ENCODE assay signal across 8 cellular contexts in the genomic region with DNA sequence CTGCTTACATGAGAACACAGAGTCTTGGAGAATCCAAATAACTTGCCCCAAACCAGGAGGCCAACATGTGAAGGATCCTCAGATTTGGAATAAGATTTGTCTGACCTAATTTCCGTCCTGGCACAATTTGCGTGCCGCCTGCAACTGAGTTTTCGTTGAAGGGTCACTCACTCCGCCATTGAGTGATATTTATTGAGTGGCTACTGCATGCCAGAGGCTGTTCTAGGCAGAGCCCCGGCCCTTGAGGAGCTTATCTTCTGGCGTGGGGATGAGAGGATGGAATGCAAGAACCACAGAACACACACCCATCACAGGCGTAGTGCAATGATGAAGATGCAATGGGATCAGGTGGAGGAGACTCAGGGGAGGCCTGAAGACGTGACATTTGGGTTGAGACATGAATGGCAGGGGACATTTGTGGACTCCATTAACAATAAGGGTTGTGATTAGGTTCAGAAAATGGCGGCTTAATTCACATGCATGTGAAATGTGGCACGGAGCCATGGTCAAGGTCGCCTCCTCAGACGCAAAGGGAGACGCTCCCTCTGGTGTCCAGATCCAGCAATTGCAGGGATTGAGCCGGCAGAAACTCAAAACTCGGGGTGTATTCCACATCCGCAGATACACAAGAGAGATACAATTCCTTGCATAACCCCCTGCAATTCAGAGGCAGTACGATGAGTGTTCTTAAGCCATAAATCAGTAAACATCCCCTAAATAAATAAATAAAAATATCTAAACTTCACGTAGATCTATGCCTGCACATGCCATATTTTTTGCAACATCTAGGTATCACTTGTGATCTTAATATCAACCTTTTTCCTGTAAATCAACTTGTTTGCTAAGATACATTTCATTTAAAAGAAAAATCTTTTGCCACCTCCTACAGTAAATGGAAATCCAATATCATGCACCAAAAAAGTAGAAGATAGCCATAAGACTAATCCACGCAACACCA. TPM values are rescaled to one million over a fixed set of nuclear protein-coding genes. Genes with fewer than 3 reads are reported as not detected.
DNase-seq lines count a peak whose midpoint lies in the region; ATAC-seq, FAIRE-seq and TF ChIP-seq lines count a peak whose summit lies in the region.

No MANE protein-coding gene starts in this region.

- ATAC-seq in HG03159 (IDR thresholded peaks at IDR 0.05; ENCODE audit: unreplicated experiment) (peak; percentile 72), HepG2 (peak; percentile 45), GM18868 (IDR thresholded peaks at IDR 0.05; ENCODE audit: unreplicated experiment) (no peak)

- TF ChIP-seq CTCF in coronary artery (IDR thresholded peaks at IDR 0.05), result peak; percentile 47
- TF ChIP-seq CTCF in HepG2 (CRISPR knock-in tag; IDR thresholded peaks at IDR 0.05), result peak; percentile 94

- no peaks in the 10 kb centered on the region for H3K79me2 ChIP-seq in HepG2 (ENCODE audit: insufficient read depth, low read length)

- H3K4me3 Mint-ChIP-seq in activated CD4-positive, alpha-beta T cell treated with anti-CD3 and anti-CD28 coated beads, Interleukin-2, amount 10 ng/mL, durations not matched to agents 24 days and 14 days, result no peak overlapping the region

- no peaks in the 10 kb centered on the region for H3K36me3 ChIP-seq in HepG2 (replicated peaks in 1 of 2; ENCODE audit: control insufficient read depth in 1 of 2, insufficient read depth in 2 of 2, low read length in 2 of 2)

- no peaks in the 10 kb centered on the region for H3K9me3 Mint-ChIP-seq in activated CD4-positive, alpha-beta T cell treated with anti-CD3 and anti-CD28 coated beads, Interleukin-2, amount 10 ng/mL, durations not matched to agents 24 days and 14 days

- no peaks in the 10 kb centered on the region for H3K36me3 Mint-ChIP-seq in activated CD4-positive, alpha-beta T cell treated with anti-CD3 and anti-CD28 coated beads, Interleukin-2, amount 10 ng/mL, durations not matched to agents 24 days and 14 days (ENCODE audit: low read depth)

- in situ Hi-C loops in HepG2 (cut with HindIII; ENCODE audit: extremely low pct_ligation_motif_present, low pct_unique_long_range_greater_than_20kb), result loop anchor here (5.0 to 10.0 kb wide), 2 partner anchors 189 to 712 kb away; a partner anchor contains a TSS

- TF ChIP-seq EP300 in HepG2 (IDR thresholded peaks at IDR 0.05; ENCODE audit: low read depth in 2 of 2, low read length in 2 of 2) (no peak; a peak in 1 of 4 replicates), HepG2 (CRISPR knock-in tag; IDR thresholded peaks at IDR 0.05; ENCODE audit: borderline replicate concordance) (no peak)

- H2AFZ ChIP-seq in HepG2 (ENCODE audit: low read length), result no peak overlapping the region

- H3K27ac Mint-ChIP-seq in activated CD4-positive, alpha-beta T cell treated with anti-CD3 and anti-CD28 coated beads, Interleukin-2, amount 10 ng/mL, durations not matched to agents 24 days and 14 days, result no peak overlapping the region

- H3K9me3 ChIP-seq in HepG2 (ENCODE audit: low read length), result no peaks in the 10 kb centered on the region

- CTCF ChIA-PET in HepG2 (lab: Yijun Ruan, JAX; ENCODE audit: low intra/inter-chr PET ratio, low total read pairs), result interaction anchor here (1.2 to 3.3 kb wide), 5 partner anchors 51 to 706 kb away, joined by 3 to 36 read pairs (median 6); no protein-coding TSS in a partner anchor

- peaks cover 2% of the 10 kb centered on the region for H3K4me1 Mint-ChIP-seq in activated CD4-positive, alpha-beta T cell treated with anti-CD3 and anti-CD28 coated beads, Interleukin-2, amount 10 ng/mL, durations not matched to agents 24 days and 14 days

- H3K4me1 ChIP-seq in HepG2 (ENCODE audit: insufficient read depth, low read length), result peaks cover 12% of the 10 kb centered on the region

- no peaks in the 10 kb centered on the region for H4K20me1 ChIP-seq in HepG2 (ENCODE audit: insufficient read depth, low read length)

- TF ChIP-seq RAD21 in HepG2 (CRISPR knock-in tag; IDR thresholded peaks at IDR 0.05), result peak; percentile 86

- no TSS peak for BruUV-seq in HepG2 (replicated peaks; lab: Mats Ljungman, UMichigan)

- WGBS in HepG2 (ENCODE audit: low lambda C conversion rate), result 38% methylated on average over 20 of the region's 20 CpGs

- POLR2A ChIA-PET in HepG2 (lab: Yijun Ruan, JAX), result no interaction called here

- peaks cover 4% of the 10 kb centered on the region for H3K27me3 Mint-ChIP-seq in activated CD4-positive, alpha-beta T cell treated with anti-CD3 and anti-CD28 coated beads, Interleukin-2, amount 10 ng/mL, durations not matched to agents 24 days and 14 days

- DNase-seq in CD1c-positive myeloid dendritic cell (ENCODE audit: extremely low spot score) (peak; percentile 67), NCI-H510A treated with DMSO at 0.1 percent for 48 hours (lab: John Stamatoyannopoulos, UW) (peak; percentile 94), coronary artery (ENCODE audit: low spot score) (no peak), HepG2 (ENCODE audit: low spot score) (peak; percentile 74)
- DNase-seq in activated CD4-positive, alpha-beta T cell treated with anti-CD3 and anti-CD28 coated beads, Interleukin-2, amount 10 ng/mL, durations not matched to agents 24 days and 14 days, result peak; percentile 88
- peak; percentile 13 to 45 (median 21) for DNase-seq in stimulated activated CD4-positive, alpha-beta T cell treated with anti-CD3 and anti-CD28 coated beads, TNF-alpha, amount 100 ng/mL, for 1 hour (ENCODE audit: low read depth in 3 of 3, low spot score in 1 of 3)

- no peak overlapping the region for H3K9ac ChIP-seq in HepG2 (ENCODE audit: insufficient read depth, low read depth, low read length)

- TF ChIP-seq POLR2A in HepG2 (IDR thresholded peaks at IDR 0.05; ENCODE audit: insufficient read depth in 1 of 2, low read depth in 2 of 2, low read length in 2 of 2), result no peak

- FAIRE-seq in HepG2 (lab: Jason Lieb, UNC), result peak; percentile 95

- H3K27me3 ChIP-seq in HepG2 (ENCODE audit: control insufficient read depth in 1 of 2, insufficient read depth in 2 of 2, low read length in 2 of 2), result peaks cover 3 to 35% of the 10 kb centered on the region in 2 experiments; a peak in 4 of 5 replicates

- intact Hi-C loops in activated CD4-positive, alpha-beta T cell treated with anti-CD3 and anti-CD28 coated beads, Interleukin-2, amount 10 ng/mL, durations not matched to agents 24 days and 14 days (cut with micrococcal nuclease), result loop anchor here (1.0 to 2.0 kb wide), 3 partner anchors 78 to 705 kb away; no protein-coding TSS in a partner anchor
- intact Hi-C loops in HepG2 (cut with micrococcal nuclease; ENCODE audit: unreplicated experiment), result loop anchor here (1.0 to 5.0 kb wide), 3 partner anchors 178 to 704 kb away; no protein-coding TSS in a partner anchor

- no peak overlapping the region for H3K27ac ChIP-seq in coronary artery
- H3K27ac ChIP-seq in HepG2 (ENCODE audit: extremely low read length, insufficient read depth, low read length), result no peak overlapping the region

- no peak overlapping the region for H3K4me3 ChIP-seq in coronary artery
- H3K4me3 ChIP-seq in HepG2 (replicated peaks in 1 of 3; ENCODE audit: insufficient read depth in 1 of 3, low read depth in 2 of 3, low read length in 3 of 3), result no peak overlapping the region

- no peak overlapping the region; the same call in 1 of the 2 replicates for H3K4me2 ChIP-seq in HepG2 (ENCODE audit: low read depth, low read length)

TF ChIP-seq in HepG2, 621 proteins besides CTCF, POLR2A, EP300 and RAD21 (continues in another document):
- TF ChIP-seq MED13 (CRISPR knock-in tag; IDR thresholded peaks at IDR 0.05) (no peak), SPEN (CRISPR knock-in tag; IDR thresholded peaks at IDR 0.05; ENCODE audit: low read depth) (peak; percentile 24; the same call in 1 of the 2 replicates), PITX1 (CRISPR knock-in tag; IDR thresholded peaks at IDR 0.05) (peak; percentile 32; the same call in 1 of the 2 replicates)
- TF ChIP-seq, protein P1, sequence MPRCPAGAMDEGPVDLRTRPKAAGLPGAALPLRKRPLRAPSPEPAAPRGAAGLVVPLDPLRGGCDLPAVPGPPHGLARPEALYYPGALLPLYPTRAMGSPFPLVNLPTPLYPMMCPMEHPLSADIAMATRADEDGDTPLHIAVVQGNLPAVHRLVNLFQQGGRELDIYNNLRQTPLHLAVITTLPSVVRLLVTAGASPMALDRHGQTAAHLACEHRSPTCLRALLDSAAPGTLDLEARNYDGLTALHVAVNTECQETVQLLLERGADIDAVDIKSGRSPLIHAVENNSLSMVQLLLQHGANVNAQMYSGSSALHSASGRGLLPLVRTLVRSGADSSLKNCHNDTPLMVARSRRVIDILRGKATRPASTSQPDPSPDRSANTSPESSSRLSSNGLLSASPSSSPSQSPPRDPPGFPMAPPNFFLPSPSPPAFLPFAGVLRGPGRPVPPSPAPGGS (CRISPR knock-in tag; IDR thresholded peaks at IDR 0.05), result 0 out of 2 replicates have a peak, but pooled peaks have one; percentile 53

RNA-seq across cellular contexts. Expression of a gene that starts 57.9 kb away (rescaled TPM):
- not detected in 2 replicates for total RNA-seq in activated CD4-positive, alpha-beta T cell treated with anti-CD3 and anti-CD28 coated beads, Interleukin-2, amount 10 ng/mL, durations not matched to agents 24 days and 14 days
- 0.09 and 0.11 TPM in 2 replicates for total RNA-seq in HepG2 (2016; rRNA removed; fragmentation: Illumina TruSeq; extraction: Trizol)
- 0.09 and 0.10 TPM in 2 replicates for total RNA-seq in HepG2 (2016; cell fraction: cytosol; rRNA removed; fragmentation: Illumina TruSeq; extraction: Trizol; ENCODE audit: low read depth)
- total RNA-seq in HepG2 (2016; cell fraction: insoluble cytoplasmic fraction; rRNA removed; fragmentation: Illumina TruSeq; extraction: Trizol), result 0.09 TPM in 2 replicates
- 0.17 and 0.19 TPM in 2 replicates for total RNA-seq in HepG2 (2016; cell fraction: membrane; rRNA removed; fragmentation: Illumina TruSeq; extraction: Trizol)
- total RNA-seq in HepG2 (2016; cell fraction: nucleus; rRNA removed; fragmentation: Illumina TruSeq; extraction: Trizol), result not detected in 2 replicates
- 0.09 and 0.17 TPM in 2 replicates for polyA plus RNA-seq in HepG2 (2011; rRNA removed)
- 0.14 and 0.19 TPM in 2 replicates for polyA plus RNA-seq in HepG2 (2011; cell fraction: cytosol; rRNA removed)
- polyA plus RNA-seq in HepG2 (2011; cell fraction: nucleus; rRNA removed), result 0.07 and 0.21 TPM in 2 replicates
- 0.08 and 0.12 TPM in 2 replicates for polyA plus RNA-seq in HepG2 (2012)
- 0.12 and 0.14 TPM in 2 replicates for polyA plus RNA-seq in HepG2 (2016; cell fraction: cytosol; fragmentation: Illumina TruSeq; extraction: Trizol; ENCODE audit: low read depth)
- polyA plus RNA-seq in HepG2 (2016; cell fraction: insoluble cytoplasmic fraction; fragmentation: Illumina TruSeq; extraction: Trizol; ENCODE audit: low read depth), result 0.09 TPM in 1 of 2 replicates, not detected in the other
- 0.17 and 0.26 TPM in 2 replicates for polyA plus RNA-seq in HepG2 (2016; cell fraction: membrane; fragmentation: Illumina TruSeq; extraction: Trizol; ENCODE audit: low read depth)
- not detected in 2 replicates for polyA plus RNA-seq in HepG2 (2016; cell fraction: nucleus; fragmentation: Illumina TruSeq; extraction: Trizol; ENCODE audit: insufficient read depth, low read depth)
- 0.22 TPM in 1 of 2 replicates, not detected in the other for polyA minus RNA-seq in HepG2 (2011; rRNA and poly(A)+ RNA removed; ENCODE audit: low replicate concordance)
- not detected in 2 replicates for polyA minus RNA-seq in HepG2 (2011; cell fraction: cytosol; rRNA and poly(A)+ RNA removed)
- polyA minus RNA-seq in HepG2 (2011; cell fraction: nucleus; rRNA and poly(A)+ RNA removed), result not detected in 2 replicates
